Comparison of ENCODE assay signal across 1 cellular context in the genomic region with DNA sequence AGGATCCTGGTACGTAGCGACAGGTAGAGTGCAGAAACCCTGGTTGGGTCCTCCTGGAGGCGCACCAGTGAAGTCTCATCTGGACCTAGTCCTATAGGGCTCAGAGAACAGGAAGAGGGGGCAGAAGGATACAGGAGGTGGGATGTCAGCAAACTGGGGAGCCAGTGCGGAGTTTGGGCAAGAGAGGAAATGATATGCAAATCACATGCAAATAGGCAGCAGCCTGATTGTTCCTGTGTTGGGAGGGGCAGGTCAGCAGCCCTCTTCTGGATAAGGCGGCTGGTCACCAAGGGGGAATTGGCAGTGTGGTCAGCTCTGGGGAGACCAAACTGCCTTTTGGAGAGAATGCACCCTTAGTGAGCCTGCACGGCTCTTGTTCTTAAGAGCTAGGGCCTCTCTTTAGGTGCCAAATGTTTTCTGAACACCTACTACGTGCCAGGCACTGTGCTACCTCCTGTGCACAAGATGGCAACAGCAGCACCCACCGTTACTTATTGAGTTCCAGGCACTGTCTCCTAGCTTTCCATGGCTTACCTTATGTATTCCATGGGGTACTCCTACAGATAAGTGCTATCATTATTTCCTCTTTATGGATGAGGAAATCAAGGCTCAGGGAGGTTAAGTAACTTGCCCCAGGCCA.
TF ChIP-seq lines count a peak whose summit lies in the region.

No MANE protein-coding gene starts in this region.

TF ChIP-seq in GM12878, 131 proteins besides CTCF, POLR2A, EP300 and RAD21:
- TF ChIP-seq POU2F2 (IDR thresholded peaks at IDR 0.05; ENCODE audit: borderline replicate concordance, low read depth, low read length) (peak; percentile 76; the same call in 1 of the 3 replicates), TCF12 (IDR thresholded peaks at IDR 0.05; ENCODE audit: low read depth, low read length) (no peak)
